Comparison of ENCODE assay signal across 1 cellular context in genomic region chr4:123446791-123447474, GRCh38.
TF ChIP-seq lines count a peak whose summit lies in the region.

No MANE protein-coding gene starts in this region.

TF ChIP-seq in H1, 55 proteins besides CTCF, POLR2A, EP300 and RAD21:
- TF ChIP-seq KDM5A (IDR thresholded peaks at IDR 0.05; ENCODE audit: low read length) (no peak), RFX5 (IDR thresholded peaks at IDR 0.05; ENCODE audit: borderline replicate concordance, low read depth, low read length) (no peak), JUND (IDR thresholded peaks at IDR 0.05; ENCODE audit: low read length) (no peak), TEAD4 (IDR thresholded peaks at IDR 0.05; ENCODE audit: low read depth, low read length) (no peak), PHF8 (conservative IDR thresholded peaks at IDR 0.05; ENCODE audit: low read depth, low read length) (no peak), TCF12 (IDR thresholded peaks at IDR 0.05; ENCODE audit: low read depth, low read length) (no peak), CHD1 (IDR thresholded peaks at IDR 0.05; ENCODE audit: low read depth, low read length) (no peak), KDM4A (IDR thresholded peaks at IDR 0.05; ENCODE audit: low read depth, low read length, severe bottlenecking) (no peak), MAX (IDR thresholded peaks at IDR 0.05) (no peak), GABPA (IDR thresholded peaks at IDR 0.05; ENCODE audit: borderline replicate concordance, insufficient read depth, low read length) (no peak), CTBP2 (IDR thresholded peaks at IDR 0.05; ENCODE audit: borderline replicate concordance, insufficient read depth, insufficient read length, low read length) (no peak), BACH1 (IDR thresholded peaks at IDR 0.05; ENCODE audit: low read length) (no peak), NANOG (IDR thresholded peaks at IDR 0.05; ENCODE audit: insufficient read depth, low read depth, low read length, poor library complexity, severe bottlenecking) (no peak)
TF ChIP-seq in H1: peak in this region for 0.
